Comparison of ENCODE assay signal across 10 cellular contexts in genomic region chr21:41678016-41678935, GRCh38.
DNase-seq lines count a peak whose midpoint lies in the region; ATAC-seq, FAIRE-seq and TF ChIP-seq lines count a peak whose summit lies in the region.
"Had no signal": no experiment of that assay in that cellular context is flagged by ENCODE, and none has a peak within 500 bp of the region (broad histone marks: within the 10 kb centered on the region; RNA-seq: fewer than 3 reads in every experiment).

No MANE protein-coding gene starts in this region.

- H3K36me3 ChIP-seq in cardiac muscle cell (no peaks in the 10 kb centered on the region), body of pancreas (replicated peaks in 1 of 2; ENCODE audit: insufficient read depth in 1 of 2, low read depth in 2 of 2) (no peaks in the 10 kb centered on the region), lung (ENCODE audit: control insufficient read depth in 2 of 2, insufficient read depth in 2 of 2, low read length in 2 of 2) (no peaks in the 10 kb centered on the region)

- H3K4me3 Mint-ChIP-seq in stimulated activated naive CD8-positive, alpha-beta T cell treated with anti-CD3 and anti-CD28 coated beads, Interleukin-15, amount 100 ng/mL, for 72 hours: no peak overlapping the region
- H3K4me3 Mint-ChIP-seq: CD4-positive, CD25-positive, alpha-beta regulatory T cell had no signal

- H3K9me3 Mint-ChIP-seq in stimulated activated naive CD8-positive, alpha-beta T cell treated with anti-CD3 and anti-CD28 coated beads, Interleukin-15, amount 100 ng/mL, for 72 hours: no peaks in the 10 kb centered on the region
- H3K9me3 Mint-ChIP-seq: CD4-positive, CD25-positive, alpha-beta regulatory T cell had no signal

- no peaks in the 10 kb centered on the region for H3K9me3 ChIP-seq in cardiac muscle cell (ENCODE audit: low read depth)
- H3K9me3 ChIP-seq in body of pancreas: no peaks in the 10 kb centered on the region
- H3K9me3 ChIP-seq in lung (ENCODE audit: control insufficient read depth in 2 of 2, insufficient read depth in 1 of 2, low read length in 1 of 2): no peaks in the 10 kb centered on the region

- no peak for FAIRE-seq in GM19239 (lab: Jason Lieb, UNC)

- TF ChIP-seq CTCF in cardiac muscle cell (IDR thresholded peaks at IDR 0.05; ENCODE audit: low read depth, low read length): no peak
- peak in 4 of 7 experiments; percentile 19 to 40 (median 30) for TF ChIP-seq CTCF in body of pancreas (IDR thresholded peaks at IDR 0.05)
- TF ChIP-seq CTCF in lung (IDR thresholded peaks at IDR 0.05; ENCODE audit: control extremely low read depth, extremely low read depth): no peak

- H3K27ac ChIP-seq in cardiac muscle cell (peak overlapping the region; percentile 6), body of pancreas (peak overlapping the region; percentile 96 to 100 (median 100)), lung (ENCODE audit: low read depth in 1 of 2, low read length in 1 of 2) (peak overlapping the region in 1 of 2 donors; percentile 95)

- H3K4me1 ChIP-seq in cardiac muscle cell (ENCODE audit: low read depth) (no peaks in the 10 kb centered on the region), body of pancreas (peaks cover 61% of the 10 kb centered on the region), lung (ENCODE audit: control insufficient read depth in 2 of 2, insufficient read depth in 2 of 2, low read length in 2 of 2) (peaks cover 0 to 7% of the 10 kb centered on the region in 2 donors)

- H3K27me3 Mint-ChIP-seq in stimulated activated naive CD8-positive, alpha-beta T cell treated with anti-CD3 and anti-CD28 coated beads, Interleukin-15, amount 100 ng/mL, for 72 hours: peaks cover 31% of the 10 kb centered on the region

- no peaks in the 10 kb centered on the region for H3K27me3 ChIP-seq in cardiac muscle cell
- H3K27me3 ChIP-seq in body of pancreas: no peaks in the 10 kb centered on the region
- no peaks in the 10 kb centered on the region for H3K27me3 ChIP-seq in lung (ENCODE audit: control insufficient read depth, insufficient read depth)

- intact Hi-C loops in Right ventricle myocardium inferior (cut with DNase I) (no loop called here), body of pancreas (cut with DNase I) (no loop called here)

- no peak overlapping the region for H3K4me3 ChIP-seq in cardiac muscle cell
- no peak overlapping the region for H3K4me3 ChIP-seq in body of pancreas
- H3K4me3 ChIP-seq in lung: no peak overlapping the region

- TF ChIP-seq POLR2A in body of pancreas (IDR thresholded peaks at IDR 0.05): peak in 2 of 3 donors; percentile 77 to 83

- no peaks in the 10 kb centered on the region for H3K4me1 Mint-ChIP-seq in stimulated activated naive CD8-positive, alpha-beta T cell treated with anti-CD3 and anti-CD28 coated beads, Interleukin-15, amount 100 ng/mL, for 72 hours
- H3K4me1 Mint-ChIP-seq: CD4-positive, CD25-positive, alpha-beta regulatory T cell had no signal

- DNase-seq in cardiac muscle cell (ENCODE audit: low read depth in 1 of 2, low spot score in 1 of 2) (peak in 1 of 2 donors; percentile 30), Right ventricle myocardium inferior (ENCODE audit: missing footprints) (no peak), body of pancreas (peak; percentile 83 to 95 (median 90)), lung (ENCODE audit: low spot score) (peak; percentile 76), GM19239 (ENCODE audit: insufficient read length, low spot score) (no peak)
- no peak for DNase-seq in stimulated activated naive CD8-positive, alpha-beta T cell treated with anti-CD3 and anti-CD28 coated beads, Interleukin-15, amount 100 ng/mL, for 72 hours
- DNase-seq in activated CD4-positive, CD25-positive, alpha-beta regulatory T cell (lab: John Stamatoyannopoulos, UW): no peak
- DNase-seq: activated CD4-positive, alpha-beta T cell treated with anti-CD3 and anti-CD28 coated beads, Interleukin-2, amount 50 U/mL, for 1 hour; CD4-positive, CD25-positive, alpha-beta regulatory T cell had no signal

- H3K27ac Mint-ChIP-seq in stimulated activated naive CD8-positive, alpha-beta T cell treated with anti-CD3 and anti-CD28 coated beads, Interleukin-15, amount 100 ng/mL, for 72 hours: no peak overlapping the region
- H3K27ac Mint-ChIP-seq: CD4-positive, CD25-positive, alpha-beta regulatory T cell had no signal

- 10 to 27% methylated on average over 14 to 17 of the region's 17 CpGs for WGBS in body of pancreas, 2 donors
- WGBS in lung, 2 donors: 39 to 47% methylated on average over 17 of the region's 17 CpGs

- ATAC-seq in Right ventricle myocardium inferior (no peak), body of pancreas (peak; percentile 82), lung (ENCODE audit: insufficient read depth, low FRiP score) (peak; percentile 32), HG02970 (IDR thresholded peaks at IDR 0.05; ENCODE audit: low FRiP score, unreplicated experiment) (no peak)
- ATAC-seq in stimulated activated naive CD8-positive, alpha-beta T cell treated with anti-CD3 and anti-CD28 coated beads, Interleukin-15, amount 100 ng/mL, for 72 hours: no peak

Comparison
In these comparisons a context has a peak if more than half of its experiments do, and no peak if none do; other contexts are left out.
1. DNase-seq: peak in body of pancreas (4 of 4) and lung (single experiment); none in Right ventricle myocardium inferior (single experiment), stimulated activated naive CD8-positive, alpha-beta T cell treated with anti-CD3 and anti-CD28 coated beads, Interleukin-15, amount 100 ng/mL, for 72 hours (0 of 2), GM19239 (single experiment) and activated CD4-positive, CD25-positive, alpha-beta regulatory T cell (0 of 4).
2. CTCF ChIP-seq: peak in body of pancreas (4 of 7); none in cardiac muscle cell (single experiment) and lung (single experiment).
3. ATAC-seq: peak in body of pancreas (single experiment) and lung (single experiment); none in Right ventricle myocardium inferior (single experiment), HG02970 (single experiment) and stimulated activated naive CD8-positive, alpha-beta T cell treated with anti-CD3 and anti-CD28 coated beads, Interleukin-15, amount 100 ng/mL, for 72 hours (single experiment).